In the genomic region with DNA sequence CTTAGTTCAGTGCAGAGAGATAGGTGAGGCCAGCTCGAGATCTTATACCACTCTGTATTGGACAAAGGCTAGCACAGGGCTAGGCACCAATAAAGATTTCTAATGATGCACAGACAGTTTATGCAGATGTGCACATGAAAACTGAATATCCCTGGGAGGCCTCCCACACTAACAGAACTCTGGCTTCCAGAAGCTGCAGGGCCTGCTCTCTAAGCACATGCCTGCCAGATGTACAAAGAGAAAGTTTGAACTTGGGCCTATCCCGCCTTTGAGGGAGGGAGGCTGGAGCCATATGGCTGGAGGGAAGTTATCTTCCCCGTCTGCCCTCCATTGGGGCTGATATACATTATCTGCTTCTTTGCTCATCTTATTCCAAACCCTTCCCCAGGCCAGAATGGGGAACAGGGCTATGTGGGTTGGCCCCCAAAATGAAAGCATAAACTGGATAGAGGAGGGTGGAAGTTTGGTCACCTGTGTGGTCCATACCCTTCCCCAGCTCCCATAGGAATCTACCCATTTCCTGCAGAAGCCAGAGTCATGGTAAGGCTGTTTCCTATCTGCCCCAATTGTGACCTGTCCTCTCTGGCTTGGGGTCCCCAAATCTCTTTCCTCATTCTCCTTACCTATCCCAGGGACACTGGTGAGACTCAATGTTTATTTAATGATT, we compare ENCODE assay signal across 8 cellular contexts. TPM values are rescaled to one million over a fixed set of nuclear protein-coding genes. Genes with fewer than 3 reads are reported as not detected.
A peak's percentile ranks its signal among the peaks of the same experiment; 100 is the strongest.
DNase-seq lines count a peak whose midpoint lies in the region; ATAC-seq, FAIRE-seq and TF ChIP-seq lines count a peak whose summit lies in the region.

No MANE protein-coding gene starts in this region.

- H3K36me3 Mint-ChIP-seq in activated T-cell treated with anti-CD3 and anti-CD28 coated beads, Interleukin-2, amount 50 U/mL, for 24 hours (ENCODE audit: low read depth): peaks cover 2% of the 10 kb centered on the region
- no peaks in the 10 kb centered on the region for H3K36me3 Mint-ChIP-seq in activated naive CD8-positive, alpha-beta T cell treated with anti-CD3 and anti-CD28 coated beads, Interleukin-2, amount 50 U/mL, for 24 hours (ENCODE audit: low read depth)

- H3K4me3 ChIP-seq in tibial nerve: peak overlapping the region in 3 of 4 donors; percentile 56 to 59 (median 58)

- H3K4me1 ChIP-seq in tibial nerve (peaks cover 0 to 63% (median 42%) of the 10 kb centered on the region in 4 donors), foreskin keratinocyte (no peaks in the 10 kb centered on the region)

- no peak for FAIRE-seq in D721Med (lab: Jason Lieb, UNC)

- H3K27me3 ChIP-seq in layer of hippocampus (ENCODE audit: control insufficient read depth, insufficient read depth, low read length) (peaks cover 19% of the 10 kb centered on the region), tibial nerve (peaks cover 0 to 6% of the 10 kb centered on the region in 2 donors), foreskin keratinocyte (peaks cover 27% of the 10 kb centered on the region)

- H3K27ac ChIP-seq in layer of hippocampus (ENCODE audit: low read depth, low read length): peak overlapping the region; percentile 46
- H3K27ac ChIP-seq in tibial nerve: peak overlapping the region in 3 of 4 donors; percentile 78 to 79 (median 78)
- H3K27ac ChIP-seq in foreskin keratinocyte: no peak overlapping the region

- H3K4me1 Mint-ChIP-seq in activated T-cell treated with anti-CD3 and anti-CD28 coated beads, Interleukin-2, amount 50 U/mL, for 24 hours (ENCODE audit: low read depth): peaks cover 38% of the 10 kb centered on the region
- H3K4me1 Mint-ChIP-seq in activated naive CD8-positive, alpha-beta T cell treated with anti-CD3 and anti-CD28 coated beads, Interleukin-2, amount 50 U/mL, for 24 hours: peaks cover 36% of the 10 kb centered on the region

- WGBS in tibial nerve, 2 donors: 60 to 80% methylated on average over 3 of the region's 3 CpGs

- TF ChIP-seq POLR2A in tibial nerve (IDR thresholded peaks at IDR 0.05): no peak

- no peak for ATAC-seq in activated naive CD8-positive, alpha-beta T cell treated with anti-CD3 and anti-CD28 coated beads, Interleukin-2, amount 50 U/mL, for 24 hours
- ATAC-seq in foreskin keratinocyte: no peak

- no peaks in the 10 kb centered on the region for H3K9me3 ChIP-seq in tibial nerve

- no peak overlapping the region for H3K27ac Mint-ChIP-seq in activated T-cell treated with anti-CD3 and anti-CD28 coated beads, Interleukin-2, amount 50 U/mL, for 24 hours
- H3K27ac Mint-ChIP-seq in activated naive CD8-positive, alpha-beta T cell treated with anti-CD3 and anti-CD28 coated beads, Interleukin-2, amount 50 U/mL, for 24 hours: no peak overlapping the region

- no peaks in the 10 kb centered on the region for H3K36me3 ChIP-seq in tibial nerve

- TF ChIP-seq CTCF in tibial nerve (IDR thresholded peaks at IDR 0.05) (no peak), D721Med (IDR thresholded peaks at IDR 0.05; ENCODE audit: insufficient read depth, missing control alignments) (no peak), foreskin keratinocyte (conservative IDR thresholded peaks at IDR 0.05) (no peak)

- no peak for TF ChIP-seq EP300 in tibial nerve (IDR thresholded peaks at IDR 0.05)

- H3K4me3 Mint-ChIP-seq in activated T-cell treated with anti-CD3 and anti-CD28 coated beads, Interleukin-2, amount 50 U/mL, for 24 hours: peak overlapping the region; percentile 60
- peak overlapping the region; percentile 45 for H3K4me3 Mint-ChIP-seq in activated naive CD8-positive, alpha-beta T cell treated with anti-CD3 and anti-CD28 coated beads, Interleukin-2, amount 50 U/mL, for 24 hours

- peaks cover 57% of the 10 kb centered on the region for H3K27me3 Mint-ChIP-seq in activated T-cell treated with anti-CD3 and anti-CD28 coated beads, Interleukin-2, amount 50 U/mL, for 24 hours
- H3K27me3 Mint-ChIP-seq in activated naive CD8-positive, alpha-beta T cell treated with anti-CD3 and anti-CD28 coated beads, Interleukin-2, amount 50 U/mL, for 24 hours: peaks cover 41% of the 10 kb centered on the region

- DNase-seq in activated T-cell treated with anti-CD3 and anti-CD28 coated beads, Interleukin-2, amount 50 U/mL, for 24 hours: no peak
- no peak for DNase-seq in activated T-cell treated with anti-CD3 and anti-CD28 coated beads, Interleukin-2, amount 50 U/mL, for 1 hour
- DNase-seq in activated naive CD8-positive, alpha-beta T cell treated with anti-CD3 and anti-CD28 coated beads, Interleukin-2, amount 50 U/mL, for 24 hours: no peak
- DNase-seq in tibial nerve (ENCODE audit: low spot score in 2 of 2) (no peak), D721Med (ENCODE audit: insufficient read length, low spot score) (no peak), activated gamma-delta T cell (lab: John Stamatoyannopoulos, UW) (no peak), foreskin keratinocyte (no peak)

- H3K9me3 Mint-ChIP-seq in activated T-cell treated with anti-CD3 and anti-CD28 coated beads, Interleukin-2, amount 50 U/mL, for 24 hours: no peaks in the 10 kb centered on the region
- H3K9me3 Mint-ChIP-seq in activated naive CD8-positive, alpha-beta T cell treated with anti-CD3 and anti-CD28 coated beads, Interleukin-2, amount 50 U/mL, for 24 hours: no peaks in the 10 kb centered on the region

RNA-seq across cellular contexts. Expression of gene KAZALD1, which starts 3.8 kb away (rescaled TPM):
- total RNA-seq in tibial nerve: 10 to 100 TPM in 1 of 4 donors, 1 to 10 TPM in 3; 4.0 to 13.5 (median 8.4) TPM
- total RNA-seq in foreskin keratinocyte: 0.27 and 0.32 TPM in 2 replicates
- polyA plus RNA-seq in foreskin keratinocyte: 0.26 and 0.37 TPM in 2 replicates

RNA-seq across cellular contexts. Expression of gene SFXN3, which starts 34.6 kb away (rescaled TPM):
- total RNA-seq in tibial nerve (100 to 1,000 TPM in 2 of 4 donors, 10 to 100 TPM in 2; 77.4 to 181 (median 106) TPM), foreskin keratinocyte (38.8 and 46.0 TPM in 2 replicates)
- 24.1 and 27.9 TPM in 2 replicates for polyA plus RNA-seq in foreskin keratinocyte

RNA-seq across cellular contexts. Expression of gene PDZD7, which starts 34.7 kb away (rescaled TPM):
- 1 to 10 TPM in 3 of 4 donors, under 1 TPM in 1; 0.84 to 2.4 (median 1.9) TPM for total RNA-seq in tibial nerve
- 0.85 TPM in 2 replicates for total RNA-seq in foreskin keratinocyte
- polyA plus RNA-seq in foreskin keratinocyte: 0.61 and 0.82 TPM in 2 replicates
